Comparison of ENCODE assay signal across 21 cellular contexts in the genomic region with DNA sequence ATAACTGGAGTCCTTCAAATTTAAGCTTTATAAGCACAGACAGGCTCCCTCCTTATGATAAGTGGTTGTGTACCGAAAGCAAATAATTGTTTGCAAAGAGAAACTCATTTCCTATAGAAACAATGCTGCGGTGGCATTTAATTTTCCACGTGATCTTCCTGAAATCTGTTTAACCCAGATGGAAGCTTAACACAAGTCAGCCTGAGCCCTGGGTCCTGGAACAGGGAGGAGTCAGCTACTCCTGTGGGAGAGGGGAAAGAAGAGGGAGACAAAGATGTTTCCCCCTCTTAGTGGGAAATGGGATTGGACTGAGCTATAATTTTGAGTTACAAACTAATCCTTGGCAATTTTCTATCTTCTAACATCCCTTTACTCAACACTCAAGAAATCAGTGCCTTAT.
DNase-seq lines count a peak whose midpoint lies in the region; ATAC-seq lines count a peak whose summit lies in the region.
"Had no signal": no experiment of that assay in that cellular context is flagged by ENCODE, and none has a peak within 500 bp of the region (broad histone marks: within the 10 kb centered on the region; RNA-seq: fewer than 3 reads in every experiment).

No MANE protein-coding gene starts in this region.

- no peak overlapping the region for H4K91ac ChIP-seq in neuronal stem cell (ENCODE audit: low read depth, low read length, poor library complexity)

- no peak overlapping the region for H4K8ac ChIP-seq in neuronal stem cell (ENCODE audit: low read depth, low read length)

- H3K23ac ChIP-seq in neuronal stem cell (ENCODE audit: low read depth, low read length, poor library complexity) = no peak overlapping the region

- WGBS in neuronal stem cell (ENCODE audit: extremely low coverage in 2 of 2, insufficient read length in 2 of 2, insufficient replicate concordance in 1 of 2), 2 donors = no CpG with 5 or more reads among the region's 3 CpGs

- H3K27me3 ChIP-seq in neuronal stem cell (ENCODE audit: control insufficient read depth in 3 of 3, insufficient read depth in 3 of 3, low read depth in 1 of 3, low read length in 3 of 3) = peaks cover 0 to 7% (median 0%) of the 10 kb centered on the region in 3 experiments
- H3K27me3 ChIP-seq: upper lobe of left lung had no signal

- no peak overlapping the region for H2BK5ac ChIP-seq in neuronal stem cell (ENCODE audit: low read length)

- H3K36me3 ChIP-seq in neuronal stem cell (replicated peaks in 1 of 2; ENCODE audit: control insufficient read depth in 2 of 2, insufficient read depth in 2 of 2, low read length in 2 of 2) = no peaks in the 10 kb centered on the region
- H3K36me3 ChIP-seq: upper lobe of left lung had no signal

- no peak overlapping the region for H2AFZ ChIP-seq in neuronal stem cell (ENCODE audit: low read length)

- H3K4me3 ChIP-seq in neuronal stem cell (ENCODE audit: low read length in 2 of 2) = no peak overlapping the region
- H3K4me3 ChIP-seq: upper lobe of left lung had no signal

- no peaks in the 10 kb centered on the region for H3K9me3 ChIP-seq in neuronal stem cell (replicated peaks in 1 of 2; ENCODE audit: control insufficient read depth in 2 of 2, insufficient read depth in 1 of 2, low read depth in 1 of 2, low read length in 2 of 2)
- H3K9me3 ChIP-seq: upper lobe of left lung had no signal

- H2BK15ac ChIP-seq in neuronal stem cell (ENCODE audit: low read length) = no peak overlapping the region

- no peak overlapping the region for H2BK12ac ChIP-seq in neuronal stem cell (ENCODE audit: low read length)

- no peak overlapping the region for H3K4me2 ChIP-seq in neuronal stem cell (ENCODE audit: insufficient read depth, low read length, poor library complexity, severe bottlenecking)
- H3K4me2 ChIP-seq: KMS-11 had no signal

- H3K4ac ChIP-seq in neuronal stem cell (ENCODE audit: low read length) = no peak overlapping the region

- no peak overlapping the region for H2BK120ac ChIP-seq in neuronal stem cell (ENCODE audit: low read depth, low read length)

- H3K18ac ChIP-seq in neuronal stem cell (ENCODE audit: low read length) = no peak overlapping the region

- in situ Hi-C loops in KBM-7 (cut with MboI; ENCODE audit: low pct_unique_long_range_greater_than_20kb, low sequenced_read_pairs) = no loop called here

- peak; percentile 50 for DNase-seq in DMS 273 (lab: John Stamatoyannopoulos, UW; ENCODE audit: unreplicated experiment)
- no peak for DNase-seq in DMS 273 treated with DMSO at 0.1 percent for 48 hours (lab: John Stamatoyannopoulos, UW)
- DNase-seq in NCI-H2081 treated with DMSO at 0.1 percent for 48 hours (lab: John Stamatoyannopoulos, UW) = peak; percentile 81
- peak; percentile 87 for DNase-seq in SK-N-DZ (ENCODE audit: low spot score)
- DNase-seq in neuronal stem cell (ENCODE audit: low spot score) = peak; percentile 35
- DNase-seq in KBM-7 = no peak
- DNase-seq in activated CD4-positive, CD25-positive, alpha-beta regulatory T cell treated with anti-CD3 and anti-CD28 coated beads, Interleukin-2, amount 50 U/mL, for 72 hours = no peak
- DNase-seq: activated B cell treated with CpG ODN at 0.5 μM for 24 hours; effector memory CD8-positive, alpha-beta T cell; kidney; mammary epithelial cell; naive thymus-derived CD8-positive, alpha-beta T cell; NCI-H1694 treated with DMSO at 0.1 percent for 48 hours; stimulated activated CD4-positive, alpha-beta T cell treated with anti-CD3 and anti-CD28 coated beads, Interleukin-12 subunit alpha, Interleukin-12 subunit beta, amount 100 ng/mL, for 4 hours; T-helper 2 cell; upper lobe of left lung had no signal

- H3K27ac ChIP-seq in neuronal stem cell (replicated peaks; ENCODE audit: low read length) = peak overlapping the region; percentile 88
- H3K27ac ChIP-seq: 22Rv1, KMS-11, upper lobe of left lung had no signal

- no peak for ATAC-seq in GM19324 (IDR thresholded peaks at IDR 0.05; ENCODE audit: low FRiP score, unreplicated experiment)
- ATAC-seq: effector memory CD8-positive, alpha-beta T cell; naive thymus-derived CD8-positive, alpha-beta T cell; Right ventricle myocardium inferior; stimulated activated effector memory CD8-positive, alpha-beta T cell treated with anti-CD3 and anti-CD28 coated beads, Interleukin-12 subunit alpha, Interleukin-12 subunit beta, amount 100 ng/mL, for 72 hours had no signal

- H3K14ac ChIP-seq in neuronal stem cell (ENCODE audit: low read length) = no peak overlapping the region

- H3K79me1 ChIP-seq in neuronal stem cell (ENCODE audit: low read depth, low read length) = no peaks in the 10 kb centered on the region

- H2AK5ac ChIP-seq in neuronal stem cell (ENCODE audit: low read depth, low read length) = no peak overlapping the region

- H3K4me1 ChIP-seq in neuronal stem cell (ENCODE audit: control insufficient read depth in 2 of 2, insufficient read depth in 1 of 2, low read depth in 1 of 2, low read length in 2 of 2) = peaks cover 18 to 21% of the 10 kb centered on the region in 2 donors
- H3K4me1 ChIP-seq: upper lobe of left lung had no signal

- no peak overlapping the region for H3K9ac ChIP-seq in neuronal stem cell (ENCODE audit: low read depth, low read length, poor library complexity)
- H3K9ac ChIP-seq: KMS-11 had no signal

Comparison
In these comparisons a context has a peak if more than half of its experiments do, and no peak if none do; other contexts are left out.
1. DNase-seq: peak in DMS 273 (single experiment), NCI-H2081 treated with DMSO at 0.1 percent for 48 hours (single experiment), SK-N-DZ (single experiment) and neuronal stem cell (single experiment); none in DMS 273 treated with DMSO at 0.1 percent for 48 hours (single experiment), KBM-7 (single experiment) and activated CD4-positive, CD25-positive, alpha-beta regulatory T cell treated with anti-CD3 and anti-CD28 coated beads, Interleukin-2, amount 50 U/mL, for 72 hours (single experiment).